25 cellular contexts compared by ENCODE assay signal in the genomic region with DNA sequence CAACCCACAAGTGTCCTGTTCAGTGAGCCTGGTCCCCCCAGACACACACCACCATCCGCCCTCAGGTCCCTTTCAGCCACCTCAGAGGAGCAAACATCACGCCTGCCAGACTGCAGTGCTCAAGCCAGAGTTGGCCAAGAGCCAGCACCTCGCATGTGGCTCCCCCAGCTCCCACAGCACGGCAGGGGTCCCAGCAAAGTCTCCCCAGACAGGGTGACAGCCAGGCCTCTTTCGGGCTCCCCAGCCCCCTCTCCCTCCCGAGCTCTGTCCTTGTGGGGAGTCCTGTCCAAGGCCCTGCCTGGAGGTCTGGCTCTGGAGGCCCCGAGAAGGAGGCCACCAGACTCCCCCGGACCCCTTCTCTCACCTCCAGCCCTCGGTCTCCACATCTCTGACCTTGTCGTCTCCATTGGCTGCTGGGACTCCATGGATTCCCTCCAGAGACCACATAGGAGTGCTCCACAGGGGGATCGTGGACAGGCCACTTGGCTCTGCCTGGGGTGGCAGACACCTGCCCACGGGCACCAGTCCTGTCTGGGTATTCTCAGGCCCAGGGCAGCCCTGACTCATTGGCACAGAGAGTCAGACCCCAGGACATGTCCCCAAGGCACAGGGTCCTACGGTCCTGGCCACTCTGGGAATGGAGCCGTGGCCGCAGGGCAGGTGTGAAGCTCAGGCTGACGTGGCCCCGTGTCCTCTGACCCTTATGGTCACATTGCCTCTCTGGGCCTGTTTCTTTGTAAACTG. TPM values are rescaled to one million over a fixed set of nuclear protein-coding genes. Genes with fewer than 3 reads are reported as not detected.
"Had no signal": no experiment of that assay in that cellular context is flagged by ENCODE, and none has a peak within 500 bp of the region (broad histone marks: within the 10 kb centered on the region; RNA-seq: fewer than 3 reads in every experiment).

No MANE protein-coding gene starts in this region.

- H3K9me3 ChIP-seq: lower lobe of right lung, tibial nerve had no signal

- H3K9me3 Mint-ChIP-seq: activated B cell treated with CpG ODN at 0.5 μM for 24 hours; activated CD4-positive, alpha-beta memory T cell treated with anti-CD3 and anti-CD28 coated beads for 36 hours; activated naive CD8-positive, alpha-beta T cell treated with anti-CD3 and anti-CD28 coated beads for 36 hours; activated T-helper 17 cell treated with anti-CD3 and anti-CD28 coated beads, Interleukin-2, amount 50 U/mL, for 72 hours; endodermal cell; naive thymus-derived CD8-positive, alpha-beta T cell; stimulated activated naive CD8-positive, alpha-beta T cell treated with anti-CD3 and anti-CD28 coated beads, Interleukin-15, Interleukin-2, amounts not matched to agents 100 ng/mL and 50 ng/mL, for 24 hours; T-cell had no signal

- ATAC-seq: activated CD8-positive, alpha-beta memory T cell treated with anti-CD3 and anti-CD28 coated beads, Interleukin-2, amount 10 ng/mL, durations not matched to agents 7 days and 5 days; activated T-helper 17 cell treated with anti-CD3 and anti-CD28 coated beads, Interleukin-2, amount 50 U/mL, for 72 hours; foreskin keratinocyte; lower lobe of right lung; naive thymus-derived CD8-positive, alpha-beta T cell; T-cell had no signal

- H3K4me3 Mint-ChIP-seq: activated B cell treated with CpG ODN at 0.5 μM for 24 hours; activated CD4-positive, alpha-beta memory T cell treated with anti-CD3 and anti-CD28 coated beads for 36 hours; activated CD8-positive, alpha-beta memory T cell treated with anti-CD3 and anti-CD28 coated beads, Interleukin-2, amount 10 ng/mL, durations not matched to agents 7 days and 5 days; activated naive CD8-positive, alpha-beta T cell treated with anti-CD3 and anti-CD28 coated beads for 36 hours; activated T-helper 17 cell treated with anti-CD3 and anti-CD28 coated beads, Interleukin-2, amount 50 U/mL, for 72 hours; endodermal cell; naive thymus-derived CD8-positive, alpha-beta T cell; stimulated activated naive CD8-positive, alpha-beta T cell treated with anti-CD3 and anti-CD28 coated beads, Interleukin-15, Interleukin-2, amounts not matched to agents 100 ng/mL and 50 ng/mL, for 24 hours; T-cell had no signal

- H3K4me1 ChIP-seq: foreskin keratinocyte, lower lobe of right lung, tibial nerve had no signal

- H3K27me3 ChIP-seq: cardiac muscle cell had no signal

- H3K36me3 Mint-ChIP-seq: activated CD4-positive, alpha-beta memory T cell treated with anti-CD3 and anti-CD28 coated beads for 36 hours; activated CD8-positive, alpha-beta memory T cell treated with anti-CD3 and anti-CD28 coated beads, Interleukin-2, amount 10 ng/mL, durations not matched to agents 7 days and 5 days; activated naive CD8-positive, alpha-beta T cell treated with anti-CD3 and anti-CD28 coated beads for 36 hours; naive thymus-derived CD8-positive, alpha-beta T cell; T-cell had no signal

- DNase-seq: activated B cell treated with CpG ODN at 0.5 μM for 24 hours; activated CD4-positive, alpha-beta memory T cell treated with anti-CD3 and anti-CD28 coated beads for 36 hours; activated CD4-positive, alpha-beta T cell treated with anti-CD3 and anti-CD28 coated beads for 4 hours; activated CD8-positive, alpha-beta memory T cell treated with anti-CD3 and anti-CD28 coated beads, Interleukin-2, amount 10 ng/mL, durations not matched to agents 7 days and 5 days; activated naive CD4-positive, alpha-beta T cell; activated naive CD8-positive, alpha-beta T cell treated with anti-CD3 and anti-CD28 coated beads for 36 hours; activated T-cell treated with anti-CD3 and anti-CD28 coated beads, Interleukin-2, amount 50 U/mL, for 1 hour; amniotic stem cell; endodermal cell; foreskin keratinocyte; glutamatergic neuron; hypothalamus; lower lobe of right lung; naive thymus-derived CD8-positive, alpha-beta T cell; stimulated activated CD4-positive, alpha-beta T cell treated with anti-CD3 and anti-CD28 coated beads, Interleukin-2, amount 100 ng/mL, for 24 hours; T-cell had no signal

- H3K4me3 ChIP-seq: cardiac muscle cell, lower lobe of right lung, tibial nerve had no signal

- H3K4me1 Mint-ChIP-seq: activated B cell treated with CpG ODN at 0.5 μM for 24 hours; activated CD8-positive, alpha-beta memory T cell treated with anti-CD3 and anti-CD28 coated beads, Interleukin-2, amount 10 ng/mL, durations not matched to agents 7 days and 5 days; activated T-helper 17 cell treated with anti-CD3 and anti-CD28 coated beads, Interleukin-2, amount 50 U/mL, for 72 hours; endodermal cell had no signal

- H3K27ac Mint-ChIP-seq: activated B cell treated with CpG ODN at 0.5 μM for 24 hours; activated CD4-positive, alpha-beta memory T cell treated with anti-CD3 and anti-CD28 coated beads for 36 hours; activated CD8-positive, alpha-beta memory T cell treated with anti-CD3 and anti-CD28 coated beads, Interleukin-2, amount 10 ng/mL, durations not matched to agents 7 days and 5 days; activated naive CD8-positive, alpha-beta T cell treated with anti-CD3 and anti-CD28 coated beads for 36 hours; activated T-helper 17 cell treated with anti-CD3 and anti-CD28 coated beads, Interleukin-2, amount 50 U/mL, for 72 hours; endodermal cell; naive thymus-derived CD8-positive, alpha-beta T cell; stimulated activated naive CD8-positive, alpha-beta T cell treated with anti-CD3 and anti-CD28 coated beads, Interleukin-15, Interleukin-2, amounts not matched to agents 100 ng/mL and 50 ng/mL, for 24 hours; T-cell had no signal

- H3K27me3 Mint-ChIP-seq: activated CD4-positive, alpha-beta memory T cell treated with anti-CD3 and anti-CD28 coated beads for 36 hours; activated T-helper 17 cell treated with anti-CD3 and anti-CD28 coated beads, Interleukin-2, amount 50 U/mL, for 72 hours; naive thymus-derived CD8-positive, alpha-beta T cell; stimulated activated naive CD8-positive, alpha-beta T cell treated with anti-CD3 and anti-CD28 coated beads, Interleukin-15, Interleukin-2, amounts not matched to agents 100 ng/mL and 50 ng/mL, for 24 hours had no signal

- H3K27ac ChIP-seq: cardiac muscle cell, epithelial cell of prostate, foreskin keratinocyte, lower lobe of right lung, tibial nerve had no signal

- H3K36me3 ChIP-seq: cardiac muscle cell, lower lobe of right lung, tibial nerve had no signal

RNA-seq across cellular contexts. Expression of a gene that starts 1.8 kb away (rescaled TPM):
- total RNA-seq: activated B cell treated with CpG ODN at 0.5 μM for 24 hours; activated CD4-positive, alpha-beta memory T cell treated with anti-CD3 and anti-CD28 coated beads for 36 hours; activated CD8-positive, alpha-beta memory T cell treated with anti-CD3 and anti-CD28 coated beads, Interleukin-2, amount 10 ng/mL, durations not matched to agents 7 days and 5 days; activated naive CD8-positive, alpha-beta T cell treated with anti-CD3 and anti-CD28 coated beads for 36 hours; activated T-helper 17 cell treated with anti-CD3 and anti-CD28 coated beads, Interleukin-2, amount 50 U/mL, for 72 hours; endodermal cell; fibroblast of lung; foreskin keratinocyte; lower lobe of right lung; mesenteric fat pad; naive thymus-derived CD8-positive, alpha-beta T cell; renal cortical epithelial cell; T-cell; tibial nerve had no signal
- polyA plus RNA-seq: fibroblast of lung; foreskin keratinocyte; keratinocyte; naive thymus-derived CD8-positive, alpha-beta T cell had no signal

RNA-seq across cellular contexts. Expression of a gene that starts 12.2 kb away (rescaled TPM):
- total RNA-seq: activated B cell treated with CpG ODN at 0.5 μM for 24 hours; foreskin keratinocyte; mesenteric fat pad; naive thymus-derived CD8-positive, alpha-beta T cell; tibial nerve had no signal
- polyA plus RNA-seq: foreskin keratinocyte; keratinocyte; naive thymus-derived CD8-positive, alpha-beta T cell had no signal
